Comparison of ENCODE assay signal across 9 cellular contexts in the genomic region with DNA sequence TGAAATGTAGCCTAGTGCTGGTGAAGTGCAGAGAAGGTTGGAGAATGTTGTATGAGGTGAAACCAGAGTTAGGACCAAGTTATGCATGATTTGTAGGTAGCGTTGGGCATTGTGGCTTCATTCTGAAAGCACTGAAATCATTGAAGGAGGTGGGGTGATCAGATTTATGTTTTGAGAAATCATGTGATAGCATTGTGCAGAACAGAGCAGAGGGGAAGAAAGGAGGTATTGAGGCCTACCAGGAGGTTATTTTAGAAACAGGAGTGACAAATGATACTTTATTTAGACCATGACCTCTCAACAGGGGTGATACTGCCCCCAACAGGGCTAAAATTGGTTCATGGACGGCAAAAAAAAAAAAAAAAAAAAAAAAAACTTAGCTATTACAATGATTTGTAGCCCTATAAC. TPM values are rescaled to one million over a fixed set of nuclear protein-coding genes. Genes with fewer than 3 reads are reported as not detected.
DNase-seq lines count a peak whose midpoint lies in the region; ATAC-seq and TF ChIP-seq lines count a peak whose summit lies in the region.
"Had no signal": no experiment of that assay in that cellular context is flagged by ENCODE, and none has a peak within 500 bp of the region (broad histone marks: within the 10 kb centered on the region; RNA-seq: fewer than 3 reads in every experiment).

No MANE protein-coding gene starts in this region.

- 68 to 84% (median 80%) methylated on average over 2 of the region's 2 CpGs for WGBS in ovary, 3 donors

- H3K27me3 ChIP-seq in DOHH2 (ENCODE audit: control insufficient read depth, low read length) = no peaks in the 10 kb centered on the region
- H3K27me3 ChIP-seq in tibial artery = no peaks in the 10 kb centered on the region
- no peaks in the 10 kb centered on the region for H3K27me3 ChIP-seq in ovary

- TF ChIP-seq CTCF in DOHH2 (IDR thresholded peaks at IDR 0.05; ENCODE audit: low read depth, low read length, poor library complexity, severe bottlenecking) (peak; percentile 32), fibroblast of villous mesenchyme (IDR thresholded peaks at IDR 0.05; ENCODE audit: insufficient read depth, low read depth, low read length) (peak; percentile 25), tibial artery (IDR thresholded peaks at IDR 0.05) (no peak), ovary (IDR thresholded peaks at IDR 0.05) (no peak)

- H4K20me1 ChIP-seq in DOHH2 (ENCODE audit: control insufficient read depth, insufficient read depth, low read depth, low read length) = no peaks in the 10 kb centered on the region

- TF ChIP-seq EP300 in ovary (IDR thresholded peaks at IDR 0.05) = no peak

- no peaks in the 10 kb centered on the region for H3F3A ChIP-seq in DOHH2 (ENCODE audit: control insufficient read depth, insufficient read depth)

- no peaks in the 10 kb centered on the region for H3K79me2 ChIP-seq in DOHH2 (ENCODE audit: control insufficient read depth, low read length)

- H3K36me3 ChIP-seq in DOHH2 (ENCODE audit: control insufficient read depth, low read length) (no peaks in the 10 kb centered on the region), tibial artery (no peaks in the 10 kb centered on the region), ovary (no peaks in the 10 kb centered on the region)

- intact Hi-C loops in tibial artery (cut with DNase I; ENCODE audit: low total_unique reads) (no loop called here), ovary (cut with DNase I) (no loop called here)

- no peak for TF ChIP-seq POLR2A in ovary (IDR thresholded peaks at IDR 0.05)

- H3K4me2 ChIP-seq in DOHH2 (ENCODE audit: low read length) = no peak overlapping the region

- H3K9me3 ChIP-seq in DOHH2 (ENCODE audit: control insufficient read depth, insufficient read depth, low read length) (no peaks in the 10 kb centered on the region), tibial artery (peaks cover 0 to 2% (median 0%) of the 10 kb centered on the region in 3 donors), ovary (no peaks in the 10 kb centered on the region)

- ATAC-seq in GM19351 (IDR thresholded peaks at IDR 0.05; ENCODE audit: unreplicated experiment) (peak; percentile 81), HG03135 (IDR thresholded peaks at IDR 0.05; ENCODE audit: unreplicated experiment) (peak; percentile 63), HG03571 (IDR thresholded peaks at IDR 0.05; ENCODE audit: unreplicated experiment) (no peak)
- ATAC-seq: naive thymus-derived CD4-positive, alpha-beta T cell had no signal

- no peaks in the 10 kb centered on the region for H3K9me2 ChIP-seq in DOHH2 (replicated peaks; ENCODE audit: control insufficient read depth, low read length)

- H3K27ac ChIP-seq in DOHH2 (ENCODE audit: low read depth, low read length) (no peak overlapping the region), tibial artery (no peak overlapping the region), ovary (no peak overlapping the region)

- H3K4me3 ChIP-seq in DOHH2 (ENCODE audit: low read length) (no peak overlapping the region), fibroblast of villous mesenchyme (ENCODE audit: low read depth, low read length) (no peak overlapping the region), tibial artery (no peak overlapping the region), ovary (no peak overlapping the region)

- H3K4me1 ChIP-seq in DOHH2 (ENCODE audit: control insufficient read depth, low read length) (peaks cover 8% of the 10 kb centered on the region), tibial artery (no peaks in the 10 kb centered on the region), ovary (ENCODE audit: insufficient read depth) (no peaks in the 10 kb centered on the region)

- DNase-seq in fibroblast of villous mesenchyme (ENCODE audit: low read depth) = no peak
- no peak for DNase-seq in activated CD8-positive, alpha-beta memory T cell treated with anti-CD3 and anti-CD28 coated beads, Interleukin-2, amount 50 U/mL, for 48 hours
- DNase-seq in tibial artery = no peak
- DNase-seq in ovary = no peak

RNA-seq across cellular contexts. Expression of gene HMGN3, which starts 15.6 kb away (rescaled TPM):
- 23.7 and 30.3 TPM in 2 replicates for total RNA-seq in fibroblast of villous mesenchyme
- 100 to 1,000 TPM in 1 of 7 donors, 10 to 100 TPM in 6; 44.7 to 140 (median 64.2) TPM for total RNA-seq in ovary
- 100 to 1,000 TPM in 1 of 2 donors, 10 to 100 TPM in 1; 93.0 to 121 TPM for polyA plus RNA-seq in ovary

Comparison
In these comparisons a context has a peak if more than half of its experiments do, and no peak if none do; other contexts are left out.
1. CTCF ChIP-seq: peak in DOHH2 (single experiment) and fibroblast of villous mesenchyme (single experiment); none in tibial artery (0 of 2) and ovary (0 of 3).